ENCODE assay signal across 26 cellular contexts in genomic region chr1:99482286-99482685, GRCh38.
"Had no signal": no experiment of that assay in that cellular context is flagged by ENCODE, and none has a peak within 500 bp of the region (broad histone marks: within the 10 kb centered on the region; RNA-seq: fewer than 3 reads in every experiment).

No MANE protein-coding gene starts in this region.

- FAIRE-seq: islet of Langerhans, kidney, pancreas, small intestine had no signal

- H3K27me3 ChIP-seq: pancreas, sigmoid colon, spleen, tibial nerve had no signal

- H3K4me3 ChIP-seq: left ventricle myocardium inferior, pancreas, prostate gland, sigmoid colon, spleen, tibial nerve, uterus had no signal

- H3K36me3 ChIP-seq: left ventricle myocardium inferior, pancreas, prostate gland, sigmoid colon, spleen, tibial nerve, uterus had no signal

- H3K36me3 Mint-ChIP-seq: immature natural killer cell; memory B cell; naive thymus-derived CD8-positive, alpha-beta T cell; stimulated activated effector memory CD8-positive, alpha-beta T cell treated with anti-CD3 and anti-CD28 coated beads, Interleukin-12 subunit alpha, Interleukin-12 subunit beta, amount 100 ng/mL, for 72 hours; type B pancreatic cell had no signal

- DNase-seq: hippocampal formation; immature natural killer cell; kidney; left colon; left ventricle myocardium inferior; naive thymus-derived CD8-positive, alpha-beta T cell; nucleus accumbens; pancreas; posterior cingulate gyrus; retina; right cardiac atrium; sigmoid colon; small intestine; spleen; stimulated activated CD4-positive, alpha-beta T cell treated with anti-CD3 and anti-CD28 coated beads, Interleukin-4, amount 100 ng/mL, for 24 hours; stimulated activated naive CD4-positive, alpha-beta T cell; uterus had no signal

- H3K9me3 ChIP-seq: left ventricle myocardium inferior, pancreas, prostate gland, sigmoid colon, spleen, tibial nerve, uterus had no signal

- H3K9me3 Mint-ChIP-seq: naive thymus-derived CD8-positive, alpha-beta T cell; stimulated activated effector memory CD8-positive, alpha-beta T cell treated with anti-CD3 and anti-CD28 coated beads, Interleukin-12 subunit alpha, Interleukin-12 subunit beta, amount 100 ng/mL, for 72 hours; stimulated activated naive CD8-positive, alpha-beta T cell treated with anti-CD3 and anti-CD28 coated beads, Interleukin-15, Interleukin-2, amounts not matched to agents 100 ng/mL and 50 ng/mL, for 24 hours; type B pancreatic cell had no signal

- H3K27ac Mint-ChIP-seq: immature natural killer cell; memory B cell; naive thymus-derived CD8-positive, alpha-beta T cell; nephron; stimulated activated effector memory CD8-positive, alpha-beta T cell treated with anti-CD3 and anti-CD28 coated beads, Interleukin-12 subunit alpha, Interleukin-12 subunit beta, amount 100 ng/mL, for 72 hours; stimulated activated naive CD8-positive, alpha-beta T cell treated with anti-CD3 and anti-CD28 coated beads, Interleukin-15, Interleukin-2, amounts not matched to agents 100 ng/mL and 50 ng/mL, for 24 hours; type B pancreatic cell had no signal

- ATAC-seq: left colon; naive thymus-derived CD8-positive, alpha-beta T cell; pancreas; right cardiac atrium; stimulated activated effector memory CD8-positive, alpha-beta T cell treated with anti-CD3 and anti-CD28 coated beads, Interleukin-12 subunit alpha, Interleukin-12 subunit beta, amount 100 ng/mL, for 72 hours had no signal

- H3K4me3 Mint-ChIP-seq: immature natural killer cell; memory B cell; naive thymus-derived CD8-positive, alpha-beta T cell; nephron; neural crest cell; stimulated activated effector memory CD8-positive, alpha-beta T cell treated with anti-CD3 and anti-CD28 coated beads, Interleukin-12 subunit alpha, Interleukin-12 subunit beta, amount 100 ng/mL, for 72 hours; stimulated activated naive CD8-positive, alpha-beta T cell treated with anti-CD3 and anti-CD28 coated beads, Interleukin-15, Interleukin-2, amounts not matched to agents 100 ng/mL and 50 ng/mL, for 24 hours; type B pancreatic cell had no signal

- H3K27me3 Mint-ChIP-seq: type B pancreatic cell had no signal

- H3K4me1 Mint-ChIP-seq: immature natural killer cell; memory B cell; naive thymus-derived CD8-positive, alpha-beta T cell; nephron; neural crest cell; stimulated activated effector memory CD8-positive, alpha-beta T cell treated with anti-CD3 and anti-CD28 coated beads, Interleukin-12 subunit alpha, Interleukin-12 subunit beta, amount 100 ng/mL, for 72 hours had no signal

- H3K27ac ChIP-seq: left ventricle myocardium inferior, pancreas, prostate gland, sigmoid colon, spleen, tibial nerve, uterus had no signal

- H3K4me1 ChIP-seq: left ventricle myocardium inferior, pancreas, prostate gland, sigmoid colon, spleen, tibial nerve, uterus had no signal
